ENCODE assay signal across 15 cellular contexts in the genomic region with DNA sequence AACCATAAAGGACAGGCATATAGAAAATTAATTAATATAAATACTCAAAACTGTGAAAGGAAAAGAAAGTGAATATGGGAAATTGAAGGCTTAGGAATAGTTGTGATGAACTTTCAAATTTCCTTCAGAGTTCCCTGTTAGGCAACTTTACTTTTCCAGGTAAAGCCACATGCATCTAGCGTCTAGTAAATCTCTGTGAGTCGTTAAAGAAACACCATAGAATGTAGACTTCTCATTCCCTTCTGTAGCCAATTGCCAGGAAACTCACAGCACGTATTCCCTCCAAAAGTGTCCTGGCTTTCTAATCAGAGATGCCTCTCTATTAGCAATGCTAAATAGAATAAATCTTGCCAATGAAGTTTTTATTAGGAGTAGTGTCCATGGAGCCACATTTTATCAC.
"Had no signal": no experiment of that assay in that cellular context is flagged by ENCODE, and none has a peak within 500 bp of the region (broad histone marks: within the 10 kb centered on the region; RNA-seq: fewer than 3 reads in every experiment).

No MANE protein-coding gene starts in this region.

- H3K27me3 Mint-ChIP-seq: activated CD4-positive, alpha-beta memory T cell treated with anti-CD3 and anti-CD28 coated beads for 36 hours; activated CD4-positive, alpha-beta T cell treated with anti-CD3 and anti-CD28 coated beads for 36 hours; activated naive CD4-positive, alpha-beta T cell treated with anti-CD3 and anti-CD28 coated beads, Interleukin-2, amount 50 U/mL, for 24 hours; activated T-cell treated with anti-CD3 and anti-CD28 coated beads, Interleukin-2, amount 50 U/mL, for 24 hours; dendritic cell treated with granulocyte-macrophage colony-stimulating factor and Interleukin-4, amounts not matched to agents 40 ng/mL and 50 ng/mL, for 4 days had no signal

- H3K4me3 ChIP-seq: lung, transverse colon had no signal

- H3K27me3 ChIP-seq: brain microvascular endothelial cell, transverse colon had no signal

- H3K36me3 Mint-ChIP-seq: activated CD4-positive, alpha-beta memory T cell treated with anti-CD3 and anti-CD28 coated beads for 36 hours; activated naive CD4-positive, alpha-beta T cell treated with anti-CD3 and anti-CD28 coated beads, Interleukin-2, amount 50 U/mL, for 24 hours; naive B cell had no signal

- H3K4me1 Mint-ChIP-seq: activated CD4-positive, alpha-beta T cell treated with anti-CD3 and anti-CD28 coated beads for 36 hours; activated naive CD4-positive, alpha-beta T cell treated with anti-CD3 and anti-CD28 coated beads, Interleukin-2, amount 50 U/mL, for 24 hours had no signal

- H3K27ac ChIP-seq: transverse colon had no signal

- H3K36me3 ChIP-seq: brain microvascular endothelial cell, transverse colon had no signal

- H3K4me3 Mint-ChIP-seq: activated CD4-positive, alpha-beta memory T cell treated with anti-CD3 and anti-CD28 coated beads for 36 hours; activated CD4-positive, alpha-beta T cell treated with anti-CD3 and anti-CD28 coated beads for 36 hours; activated naive CD4-positive, alpha-beta T cell treated with anti-CD3 and anti-CD28 coated beads, Interleukin-2, amount 50 U/mL, for 24 hours; activated T-cell treated with anti-CD3 and anti-CD28 coated beads, Interleukin-2, amount 50 U/mL, for 24 hours; dendritic cell treated with granulocyte-macrophage colony-stimulating factor and Interleukin-4, amounts not matched to agents 40 ng/mL and 50 ng/mL, for 4 days; naive B cell had no signal

- H3K27ac Mint-ChIP-seq: activated CD4-positive, alpha-beta memory T cell treated with anti-CD3 and anti-CD28 coated beads for 36 hours; activated CD4-positive, alpha-beta T cell treated with anti-CD3 and anti-CD28 coated beads for 36 hours; activated naive CD4-positive, alpha-beta T cell treated with anti-CD3 and anti-CD28 coated beads, Interleukin-2, amount 50 U/mL, for 24 hours; activated T-cell treated with anti-CD3 and anti-CD28 coated beads, Interleukin-2, amount 50 U/mL, for 24 hours; dendritic cell treated with granulocyte-macrophage colony-stimulating factor and Interleukin-4, amounts not matched to agents 40 ng/mL and 50 ng/mL, for 4 days; naive B cell had no signal

- ATAC-seq: activated CD4-positive, alpha-beta T cell treated with anti-CD3 and anti-CD28 coated beads for 36 hours; stimulated activated naive CD8-positive, alpha-beta T cell treated with anti-CD3 and anti-CD28 coated beads, Interleukin-15, Interleukin-2, amounts not matched to agents 100 U/mL and 50 U/mL, for 24 hours had no signal

- H3K9me3 ChIP-seq: transverse colon had no signal

- H3K4me1 ChIP-seq: transverse colon had no signal

- H3K9me3 Mint-ChIP-seq: activated naive CD4-positive, alpha-beta T cell treated with anti-CD3 and anti-CD28 coated beads, Interleukin-2, amount 50 U/mL, for 24 hours had no signal

- DNase-seq: activated CD4-positive, alpha-beta memory T cell treated with anti-CD3 and anti-CD28 coated beads for 36 hours; activated CD4-positive, alpha-beta T cell treated with anti-CD3 and anti-CD28 coated beads for 36 hours; activated effector memory CD4-positive, alpha-beta T cell treated with Interleukin-2 at 50 U/mL for 16 hours; activated T-cell treated with anti-CD3 and anti-CD28 coated beads, Interleukin-2, amount 50 U/mL, for 24 hours; amniotic stem cell; brain microvascular endothelial cell; cerebellar nuclear complex; effector memory CD4-positive, alpha-beta T cell; naive B cell; stimulated activated naive CD8-positive, alpha-beta T cell treated with anti-CD3 and anti-CD28 coated beads, Interleukin-15, Interleukin-2, amounts not matched to agents 100 U/mL and 50 U/mL, for 24 hours; T-helper 2 cell; transverse colon had no signal
